In the genomic region with DNA sequence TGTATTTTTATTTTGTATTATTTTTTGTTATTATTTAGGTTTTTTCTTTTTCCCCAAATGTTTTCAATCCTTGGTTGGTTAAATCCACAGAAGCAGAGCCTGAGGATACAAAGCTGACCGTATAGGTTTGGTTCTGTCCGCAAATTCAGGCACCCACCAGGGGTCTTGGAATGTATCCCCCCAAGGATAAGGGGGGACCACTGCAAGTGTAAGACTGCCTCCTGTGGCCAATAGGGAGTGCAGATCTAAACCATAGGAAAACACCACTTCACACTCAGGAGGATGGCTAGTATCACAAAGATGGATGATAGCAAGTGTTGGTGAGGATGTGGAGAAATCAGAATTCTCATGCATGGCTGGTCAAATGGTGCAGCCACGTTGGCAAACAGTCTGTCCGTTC, we compare ENCODE assay signal across 30 cellular contexts. TPM values are rescaled to one million over a fixed set of nuclear protein-coding genes. Genes with fewer than 3 reads are reported as not detected.
A peak's percentile ranks its signal among the peaks of the same experiment; 100 is the strongest.
DNase-seq lines count a peak whose midpoint lies in the region; ATAC-seq, FAIRE-seq and TF ChIP-seq lines count a peak whose summit lies in the region.
"Had no signal": no experiment of that assay in that cellular context is flagged by ENCODE, and none has a peak within 500 bp of the region (broad histone marks: within the 10 kb centered on the region; RNA-seq: fewer than 3 reads in every experiment).

No MANE protein-coding gene starts in this region.

- H3K4me1 Mint-ChIP-seq in WTC11: 0 out of 2 replicates have a peak, but pooled peaks cover 2% of the 10 kb centered on the region
- H3K4me1 Mint-ChIP-seq in naive thymus-derived CD8-positive, alpha-beta T cell: peaks cover 23 to 61% (median 41%) of the 10 kb centered on the region in 4 donors
- H3K4me1 Mint-ChIP-seq in activated CD8-positive, alpha-beta memory T cell treated with anti-CD3 and anti-CD28 coated beads, Interleukin-2, amount 10 ng/mL, durations not matched to agents 7 days and 5 days: peaks cover 27% of the 10 kb centered on the region

- 0 out of 2 replicates have a peak, but pooled peaks have one; percentile 13 for TF ChIP-seq CTCF in AG04450 (IDR thresholded peaks at IDR 0.05; ENCODE audit: low read depth, low read length)
- no peak for TF ChIP-seq CTCF in WTC11 (IDR thresholded peaks at IDR 0.05)
- peak; percentile 0 for TF ChIP-seq CTCF in kidney (IDR thresholded peaks at IDR 0.05; ENCODE audit: borderline replicate concordance, extremely low read depth, insufficient read depth)

- H3K36me3 ChIP-seq in H7 (replicated peaks; ENCODE audit: control insufficient read depth, insufficient read depth, low read length): no peaks in the 10 kb centered on the region; the same call in 1 of the 2 replicates
- no peaks in the 10 kb centered on the region for H3K36me3 ChIP-seq in kidney (ENCODE audit: control insufficient read depth in 1 of 2, insufficient read depth in 2 of 2, low read length in 2 of 2)
- H3K36me3 ChIP-seq: left ventricle myocardium inferior, vagina had no signal

- H3K27ac ChIP-seq in AG04450 (ENCODE audit: low read depth, low read length) (no peak overlapping the region), kidney (ENCODE audit: low read depth in 2 of 2, low read length in 2 of 2) (no peak overlapping the region)
- H3K27ac ChIP-seq: C4-2B, dorsolateral prefrontal cortex, left ventricle myocardium inferior, psoas muscle, testis, vagina had no signal

- ATAC-seq in WTC11: peak; percentile 22; the same call in 1 of the 2 replicates
- ATAC-seq in naive thymus-derived CD8-positive, alpha-beta T cell: no peak
- ATAC-seq in activated CD8-positive, alpha-beta memory T cell treated with anti-CD3 and anti-CD28 coated beads, Interleukin-2, amount 10 ng/mL, durations not matched to agents 7 days and 5 days: no peak
- ATAC-seq: K562; psoas muscle; stimulated activated naive CD8-positive, alpha-beta T cell treated with anti-CD3 and anti-CD28 coated beads, Interleukin-15, Interleukin-2, amounts not matched to agents 100 U/mL and 50 U/mL, for 24 hours had no signal

- H3K9ac ChIP-seq in kidney (ENCODE audit: low read length in 2 of 2): no peak overlapping the region

- no peak for FAIRE-seq in kidney (lab: Jason Lieb, UNC)
- FAIRE-seq: K562, TTC549 had no signal

- no peak overlapping the region for H3K27ac Mint-ChIP-seq in WTC11
- H3K27ac Mint-ChIP-seq in naive thymus-derived CD8-positive, alpha-beta T cell: no peak overlapping the region
- no peak overlapping the region for H3K27ac Mint-ChIP-seq in activated CD8-positive, alpha-beta memory T cell treated with anti-CD3 and anti-CD28 coated beads, Interleukin-2, amount 10 ng/mL, durations not matched to agents 7 days and 5 days
- H3K27ac Mint-ChIP-seq: activated naive CD8-positive, alpha-beta T cell; T-helper 1 cell treated with Interleukin-12 subunit alpha and Interleukin-12 subunit beta and Interleukin-4 antibody, amounts not matched to agents 30 μg/mL and 1 μg/mL, for 36 hours had no signal

- H3K9me3 ChIP-seq in AG04450 (ENCODE audit: control insufficient read depth, insufficient read depth, low read length) (no peaks in the 10 kb centered on the region), kidney (ENCODE audit: control insufficient read depth in 1 of 2, low read length in 2 of 2) (no peaks in the 10 kb centered on the region)
- H3K9me3 ChIP-seq: left ventricle myocardium inferior, MG63, psoas muscle, testis, vagina had no signal

- H3K4me3 Mint-ChIP-seq in WTC11: no peak overlapping the region
- no peak overlapping the region for H3K4me3 Mint-ChIP-seq in naive thymus-derived CD8-positive, alpha-beta T cell
- H3K4me3 Mint-ChIP-seq in activated CD8-positive, alpha-beta memory T cell treated with anti-CD3 and anti-CD28 coated beads, Interleukin-2, amount 10 ng/mL, durations not matched to agents 7 days and 5 days: no peak overlapping the region
- H3K4me3 Mint-ChIP-seq: activated naive CD8-positive, alpha-beta T cell; T-helper 1 cell treated with Interleukin-12 subunit alpha and Interleukin-12 subunit beta and Interleukin-4 antibody, amounts not matched to agents 30 μg/mL and 1 μg/mL, for 36 hours had no signal

- H3K9me3 Mint-ChIP-seq in WTC11: peaks cover 3% of the 10 kb centered on the region
- no peaks in the 10 kb centered on the region for H3K9me3 Mint-ChIP-seq in naive thymus-derived CD8-positive, alpha-beta T cell
- H3K9me3 Mint-ChIP-seq in activated CD8-positive, alpha-beta memory T cell treated with anti-CD3 and anti-CD28 coated beads, Interleukin-2, amount 10 ng/mL, durations not matched to agents 7 days and 5 days (ENCODE audit: low read depth): no peaks in the 10 kb centered on the region
- H3K9me3 Mint-ChIP-seq: T-helper 1 cell treated with Interleukin-12 subunit alpha and Interleukin-12 subunit beta and Interleukin-4 antibody, amounts not matched to agents 30 μg/mL and 1 μg/mL, for 36 hours had no signal

- CTCF ChIA-PET in AG04450 (lab: Charles Lee): no interaction called here
- CTCF ChIA-PET in WTC11 (lab: Charles Lee): no interaction called here
- CTCF ChIA-PET in activated CD8-positive, alpha-beta memory T cell treated with anti-CD3 and anti-CD28 coated beads, Interleukin-2, amount 10 ng/mL, durations not matched to agents 7 days and 5 days (lab: Charles Lee): no interaction called here

- DNase-seq in AG04450 (ENCODE audit: low read depth, low spot score) (no peak), H7 (peak; percentile 70), WTC11 (ENCODE audit: low spot score) (no peak), kidney (no peak), AG08396 (ENCODE audit: low spot score) (no peak), NK-92 (lab: John Stamatoyannopoulos, UW; ENCODE audit: unreplicated experiment) (no peak)
- no peak for DNase-seq in naive thymus-derived CD8-positive, alpha-beta T cell
- no peak for DNase-seq in activated CD8-positive, alpha-beta memory T cell treated with anti-CD3 and anti-CD28 coated beads, Interleukin-2, amount 10 ng/mL, durations not matched to agents 7 days and 5 days
- DNase-seq: activated CD4-positive, alpha-beta T cell treated with anti-CD3 and anti-CD28 coated beads for 4 hours; activated effector memory CD4-positive, alpha-beta T cell treated with Interleukin-2 at 50 U/mL for 16 hours; anterior cingulate cortex; central memory CD4-positive, alpha-beta T cell; DMS79 treated with DMSO at 0.1 percent for 48 hours; dorsolateral prefrontal cortex; GOT3; hypothalamus; left ventricle myocardium inferior; MG63; NCI-H1105 treated with DMSO at 0.1 percent for 48 hours; NCI-H1930; NCI-H526; psoas muscle; stimulated activated naive CD8-positive, alpha-beta T cell treated with anti-CD3 and anti-CD28 coated beads, Interleukin-15, Interleukin-2, amounts not matched to agents 100 U/mL and 50 U/mL, for 24 hours; testis had no signal

- H3K4me3 ChIP-seq in AG04450 (ENCODE audit: low read depth, low read length) (no peak overlapping the region), H7 (ENCODE audit: insufficient read depth, low read depth, low read length) (no peak overlapping the region), kidney (ENCODE audit: low read length in 2 of 2) (no peak overlapping the region)
- H3K4me3 ChIP-seq: dorsolateral prefrontal cortex, K562, left ventricle myocardium inferior, MG63, psoas muscle, testis, vagina had no signal

- H3K36me3 Mint-ChIP-seq in WTC11: no peaks in the 10 kb centered on the region
- H3K36me3 Mint-ChIP-seq in naive thymus-derived CD8-positive, alpha-beta T cell: no peaks in the 10 kb centered on the region
- H3K36me3 Mint-ChIP-seq in activated CD8-positive, alpha-beta memory T cell treated with anti-CD3 and anti-CD28 coated beads, Interleukin-2, amount 10 ng/mL, durations not matched to agents 7 days and 5 days: peaks cover under 1% of the 10 kb centered on the region

- H3K27me3 Mint-ChIP-seq in WTC11 (ENCODE audit: low read depth): no peaks in the 10 kb centered on the region
- no peaks in the 10 kb centered on the region for H3K27me3 Mint-ChIP-seq in naive thymus-derived CD8-positive, alpha-beta T cell
- no peaks in the 10 kb centered on the region for H3K27me3 Mint-ChIP-seq in activated CD8-positive, alpha-beta memory T cell treated with anti-CD3 and anti-CD28 coated beads, Interleukin-2, amount 10 ng/mL, durations not matched to agents 7 days and 5 days
- H3K27me3 Mint-ChIP-seq: activated naive CD8-positive, alpha-beta T cell had no signal

- peaks cover 0 to 7% of the 10 kb centered on the region in 2 donors for H3K4me1 ChIP-seq in kidney (ENCODE audit: control insufficient read depth in 1 of 2, insufficient read depth in 1 of 2, low read depth in 1 of 2, low read length in 2 of 2)
- H3K4me1 ChIP-seq: psoas muscle had no signal

- POLR2A ChIA-PET in AG04450 (lab: Yijun Ruan, JAX): no interaction called here
- POLR2A ChIA-PET in WTC11 (lab: Charles Lee): no interaction called here
- POLR2A ChIA-PET in naive thymus-derived CD8-positive, alpha-beta T cell (lab: Charles Lee): interaction anchor here (9.7 kb wide), 1 partner anchor 21 kb away, joined by 72 read pairs; a partner anchor contains a TSS

- intact Hi-C loops in kidney (cut with DNase I): no loop called here

- H3K27me3 ChIP-seq in AG04450 (ENCODE audit: control insufficient read depth, insufficient read depth, low read length) (no peaks in the 10 kb centered on the region), H7 (ENCODE audit: control insufficient read depth, insufficient read depth, low read length) (no peaks in the 10 kb centered on the region)
- H3K27me3 ChIP-seq: dorsolateral prefrontal cortex, MG63, testis, vagina had no signal

TF ChIP-seq in WTC11, 78 proteins besides CTCF, POLR2A, EP300 and RAD21:
- TF ChIP-seq RORB (CRISPR knock-in tag; IDR thresholded peaks at IDR 0.05) (no peak), MXD4 (CRISPR knock-in tag; IDR thresholded peaks at IDR 0.05; ENCODE audit: borderline replicate concordance) (no peak)
- TF ChIP-seq, protein P1, sequence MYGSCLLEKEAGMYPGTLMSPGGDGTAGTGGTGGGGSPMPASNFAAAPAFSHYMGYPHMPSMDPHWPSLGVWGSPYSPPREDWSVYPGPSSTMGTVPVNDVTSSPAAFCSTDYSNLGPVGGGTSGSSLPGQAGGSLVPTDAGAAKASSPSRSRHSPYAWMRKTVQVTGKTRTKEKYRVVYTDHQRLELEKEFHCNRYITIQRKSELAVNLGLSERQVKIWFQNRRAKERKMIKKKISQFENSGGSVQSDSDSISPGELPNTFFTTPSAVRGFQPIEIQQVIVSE (CRISPR knock-in tag; IDR thresholded peaks at IDR 0.05; ENCODE audit: borderline replicate concordance): no peak
TF ChIP-seq in WTC11: peak in this region for 0.

RNA-seq across cellular contexts. Expression of a gene that starts 20.0 kb away (rescaled TPM):
- polyA plus RNA-seq in AG04450 (2011; rRNA removed) (12.4 and 18.9 TPM in 2 replicates), kidney (ENCODE audit: insufficient read depth, low read depth, low replicate concordance) (51.3 TPM)
- polyA minus RNA-seq in AG04450 (2011; rRNA and poly(A)+ RNA removed): 32.8 and 45.2 TPM in 2 replicates
- total RNA-seq in H7 (2014; rRNA removed; shearing (Covaris generic)): 50.0 and 59.0 TPM in 2 replicates
- total RNA-seq in WTC11 (2021) (18.4 to 28.1 TPM (median 20.3 TPM) in 3 replicates), kidney (61.5 TPM)
- 10 to 100 TPM; 23.3 to 34.4 TPM for total RNA-seq in naive thymus-derived CD8-positive, alpha-beta T cell
- 1 to 10 TPM; 3.1 to 4.7 (median 3.4) TPM for polyA plus RNA-seq in naive thymus-derived CD8-positive, alpha-beta T cell
- total RNA-seq in activated CD8-positive, alpha-beta memory T cell treated with anti-CD3 and anti-CD28 coated beads, Interleukin-2, amount 10 ng/mL, durations not matched to agents 7 days and 5 days: 10 to 100 TPM; 36.4 to 46.1 TPM
